In genomic region chr2:84175340-84175739, GRCh38 we compare ENCODE assay signal across 26 cellular contexts.
"Had no signal": no experiment of that assay in that cellular context is flagged by ENCODE, and none has a peak within 500 bp of the region (broad histone marks: within the 10 kb centered on the region; RNA-seq: fewer than 3 reads in every experiment).

No MANE protein-coding gene starts in this region.

- H3K27ac ChIP-seq: left ventricle myocardium inferior, neural progenitor cell, neutrophil, parathyroid adenoma, psoas muscle, right atrium auricular region, right lobe of liver, stomach, testis, thyroid gland, transverse colon, upper lobe of left lung, vagina had no signal

- H3K36me3 Mint-ChIP-seq: mesothelial cell of epicardium; naive B cell; natural killer cell; neural progenitor cell; stimulated activated naive B cell treated with anti-CD40 and anti-IgM and Interleukin-4, amounts not matched to agents 10 μg/mL and 1 μg/mL and 100 μg/mL, for 72 hours had no signal

- H3K27me3 ChIP-seq: neural progenitor cell, neutrophil, right atrium auricular region, right lobe of liver, stomach, testis, thyroid gland, transverse colon, upper lobe of left lung, vagina had no signal

- ATAC-seq: natural killer cell; psoas muscle; right lobe of liver; stimulated activated naive B cell treated with anti-CD40 and anti-IgM and Interleukin-4, amounts not matched to agents 10 μg/mL and 1 μg/mL and 100 μg/mL, for 72 hours; stimulated activated naive CD8-positive, alpha-beta T cell treated with anti-CD3 and anti-CD28 coated beads, Interleukin-15, Interleukin-2, amounts not matched to agents 100 U/mL and 50 U/mL, for 24 hours had no signal

- H3K9me3 Mint-ChIP-seq: neural progenitor cell; stimulated activated naive B cell treated with anti-CD40 and anti-IgM and Interleukin-4, amounts not matched to agents 10 μg/mL and 1 μg/mL and 100 μg/mL, for 72 hours had no signal

- H3K4me3 Mint-ChIP-seq: mesothelial cell of epicardium; naive B cell; natural killer cell; nephron progenitor cell; neural progenitor cell; stimulated activated naive B cell treated with anti-CD40 and anti-IgM and Interleukin-4, amounts not matched to agents 10 μg/mL and 1 μg/mL and 100 μg/mL, for 72 hours had no signal

- DNase-seq: hippocampal formation; left ventricle myocardium inferior; mesendoderm; naive B cell; natural killer cell; nephron progenitor cell; occipital lobe; psoas muscle; right lobe of liver; stimulated activated CD4-positive, alpha-beta T cell treated with anti-CD3 and anti-CD28 coated beads, Interleukin-1b, Interleukin-23, amount 100 ng/mL, for 48 hours; stimulated activated CD4-positive, alpha-beta T cell treated with anti-CD3 and anti-CD28 coated beads, Interleukin-2, amount 100 ng/mL, for 48 hours; stimulated activated CD4-positive, alpha-beta T cell treated with anti-CD3 and anti-CD28 coated beads, Interleukin-4, amount 100 ng/mL, for 4 hours; stimulated activated CD8-positive, alpha-beta memory T cell treated with anti-CD3 and anti-CD28 coated beads, Interleukin-4, amount 100 ng/mL, for 48 hours; stimulated activated naive B cell treated with anti-CD40 and anti-IgM and Interleukin-4, amounts not matched to agents 10 μg/mL and 1 μg/mL and 100 μg/mL, for 72 hours; stimulated activated naive CD8-positive, alpha-beta T cell treated with anti-CD3 and anti-CD28 coated beads, Interleukin-15, Interleukin-2, amounts not matched to agents 100 U/mL and 50 U/mL, for 24 hours; stomach; testis; thyroid gland; transverse colon; upper lobe of left lung had no signal

- H3K4me1 ChIP-seq: left ventricle myocardium inferior, neural progenitor cell, parathyroid adenoma, psoas muscle, right atrium auricular region, stomach, testis, thyroid gland, transverse colon, upper lobe of left lung, vagina had no signal

- H3K27ac Mint-ChIP-seq: mesothelial cell of epicardium; naive B cell; natural killer cell; nephron progenitor cell; neural progenitor cell; stimulated activated naive B cell treated with anti-CD40 and anti-IgM and Interleukin-4, amounts not matched to agents 10 μg/mL and 1 μg/mL and 100 μg/mL, for 72 hours had no signal

- H3K4me1 Mint-ChIP-seq: mesothelial cell of epicardium; naive B cell; nephron progenitor cell; neural progenitor cell; stimulated activated naive B cell treated with anti-CD40 and anti-IgM and Interleukin-4, amounts not matched to agents 10 μg/mL and 1 μg/mL and 100 μg/mL, for 72 hours had no signal
